Comparison of ENCODE assay signal across 14 cellular contexts in genomic region chr2:85344356-85344954, GRCh38. TPM values are rescaled to one million over a fixed set of nuclear protein-coding genes. Genes with fewer than 3 reads are reported as not detected.
A peak's percentile ranks its signal among the peaks of the same experiment; 100 is the strongest.
DNase-seq lines count a peak whose midpoint lies in the region; ATAC-seq and TF ChIP-seq lines count a peak whose summit lies in the region.
"Had no signal": no experiment of that assay in that cellular context is flagged by ENCODE, and none has a peak within 500 bp of the region (broad histone marks: within the 10 kb centered on the region; RNA-seq: fewer than 3 reads in every experiment).

No MANE protein-coding gene starts in this region.

- H3K14ac ChIP-seq in H9 (ENCODE audit: insufficient read depth, low read length), result no peak overlapping the region

- H4K8ac ChIP-seq in H9 (replicated peaks; ENCODE audit: insufficient read length, low read depth, low read length), result no peak overlapping the region

- no peaks in the 10 kb centered on the region for H4K20me1 ChIP-seq in H9 (ENCODE audit: control insufficient read depth, insufficient read depth, insufficient read length)

- H3K27ac ChIP-seq in H9 (ENCODE audit: insufficient read length, low read depth, low read length) (no peak overlapping the region), RWPE1 (peak overlapping the region; percentile 9; the same call in 1 of the 2 replicates), endodermal cell (ENCODE audit: low read depth, low read length) (no peak overlapping the region)
- H3K27ac ChIP-seq: HL-60 had no signal

- H3K9me3 ChIP-seq in H9 (ENCODE audit: control insufficient read depth, low read depth, low read length) (no peaks in the 10 kb centered on the region), endodermal cell (ENCODE audit: control insufficient read depth, low read length) (no peaks in the 10 kb centered on the region)

- H3K27ac Mint-ChIP-seq in H9, result peak overlapping the region in 2 of 3 experiments; percentile 23 to 27; a peak in 2 of 7 replicates
- H3K27ac Mint-ChIP-seq in endodermal cell, result peak overlapping the region; percentile 7
- peak overlapping the region; percentile 25 for H3K27ac Mint-ChIP-seq in stimulated activated naive B cell treated with anti-CD40 and anti-IgM and Interleukin-4, amounts not matched to agents 10 μg/mL and 1 μg/mL and 100 μg/mL, for 72 hours
- H3K27ac Mint-ChIP-seq in HFFc6, result no peak overlapping the region
- H3K27ac Mint-ChIP-seq: B cell; CD4-positive, alpha-beta T cell had no signal

- H3K9me3 Mint-ChIP-seq in H9 (no peaks in the 10 kb centered on the region), endodermal cell (no peaks in the 10 kb centered on the region), HFFc6 (no peaks in the 10 kb centered on the region)
- H3K9me3 Mint-ChIP-seq in stimulated activated naive B cell treated with anti-CD40 and anti-IgM and Interleukin-4, amounts not matched to agents 10 μg/mL and 1 μg/mL and 100 μg/mL, for 72 hours, result no peaks in the 10 kb centered on the region
- H3K9me3 Mint-ChIP-seq: CD4-positive, alpha-beta T cell had no signal

- H3T11ph ChIP-seq in H9 (ENCODE audit: low read length), result no peak overlapping the region

- H2AK5ac ChIP-seq in H9 (ENCODE audit: insufficient read length, low read length), result no peak overlapping the region

- H3K4me3 Mint-ChIP-seq in H9 (no peak overlapping the region), endodermal cell (no peak overlapping the region), HFFc6 (no peak overlapping the region)
- H3K4me3 Mint-ChIP-seq in stimulated activated naive B cell treated with anti-CD40 and anti-IgM and Interleukin-4, amounts not matched to agents 10 μg/mL and 1 μg/mL and 100 μg/mL, for 72 hours, result no peak overlapping the region
- H3K4me3 Mint-ChIP-seq: B cell; CD4-positive, alpha-beta T cell had no signal

- H3K4me1 ChIP-seq in H9 (ENCODE audit: insufficient read depth, low read length) (peaks cover 4% of the 10 kb centered on the region; the same call in 1 of the 2 replicates), endodermal cell (ENCODE audit: control insufficient read depth, insufficient read depth, low read length) (no peaks in the 10 kb centered on the region)

- H3K9ac ChIP-seq in H9 (ENCODE audit: extremely low read depth, insufficient read length, low read length), result no peak overlapping the region
- no peak overlapping the region for H3K9ac ChIP-seq in endodermal cell (ENCODE audit: extremely low read depth, low read length, poor library complexity, severe bottlenecking)

- H3K56ac ChIP-seq in H9 (ENCODE audit: insufficient read length, low read depth, low read length), result no peak overlapping the region

- peaks cover under 1% of the 10 kb centered on the region for H3K27me3 Mint-ChIP-seq in H9 (ENCODE audit: low read depth)
- H3K27me3 Mint-ChIP-seq in endodermal cell (ENCODE audit: insufficient read depth), result no peaks in the 10 kb centered on the region
- H3K27me3 Mint-ChIP-seq in stimulated activated naive B cell treated with anti-CD40 and anti-IgM and Interleukin-4, amounts not matched to agents 10 μg/mL and 1 μg/mL and 100 μg/mL, for 72 hours, result no peaks in the 10 kb centered on the region
- no peaks in the 10 kb centered on the region; the same call in 1 of the 2 replicates for H3K27me3 Mint-ChIP-seq in HFFc6 (ENCODE audit: insufficient read depth)
- H3K27me3 Mint-ChIP-seq: B cell; CD4-positive, alpha-beta T cell had no signal

- H3K36me3 Mint-ChIP-seq in H9 (ENCODE audit: insufficient read depth in 1 of 3, low read depth in 3 of 3) (peaks cover 4 to 40% (median 5%) of the 10 kb centered on the region in 3 experiments; a peak in 6 of 7 replicates), endodermal cell (ENCODE audit: low read depth) (peaks cover 32% of the 10 kb centered on the region), HFFc6 (ENCODE audit: low read depth) (peaks cover 12% of the 10 kb centered on the region)
- H3K36me3 Mint-ChIP-seq in stimulated activated naive B cell treated with anti-CD40 and anti-IgM and Interleukin-4, amounts not matched to agents 10 μg/mL and 1 μg/mL and 100 μg/mL, for 72 hours, result peaks cover 41 to 57% of the 10 kb centered on the region in 2 donors

- H2BK5ac ChIP-seq in H9 (ENCODE audit: insufficient read length, low read length), result no peak overlapping the region

- no peak overlapping the region for H2BK20ac ChIP-seq in H9 (ENCODE audit: low read depth, low read length, poor library complexity, severe bottlenecking)

- H3K4ac ChIP-seq in H9 (ENCODE audit: low read depth, low read length), result no peak overlapping the region

- no peak overlapping the region for H2BK15ac ChIP-seq in H9 (ENCODE audit: low read depth, low read length)

- no peak for ATAC-seq in stimulated activated naive B cell treated with anti-CD40 and anti-IgM and Interleukin-4, amounts not matched to agents 10 μg/mL and 1 μg/mL and 100 μg/mL, for 72 hours (replicated peaks)
- ATAC-seq in HG03469 (IDR thresholded peaks at IDR 0.05; ENCODE audit: unreplicated experiment), result no peak

- H3K4me1 Mint-ChIP-seq in H9 (peaks cover 6 to 9% of the 10 kb centered on the region in 2 experiments), endodermal cell (peaks cover 2% of the 10 kb centered on the region), HFFc6 (ENCODE audit: low read depth) (peaks cover 6% of the 10 kb centered on the region; the same call in 1 of the 2 replicates)
- H3K4me1 Mint-ChIP-seq in stimulated activated naive B cell treated with anti-CD40 and anti-IgM and Interleukin-4, amounts not matched to agents 10 μg/mL and 1 μg/mL and 100 μg/mL, for 72 hours, result no peaks in the 10 kb centered on the region
- H3K4me1 Mint-ChIP-seq: B cell had no signal

- H3K79me2 ChIP-seq in H9 (ENCODE audit: insufficient read depth, low read length), result no peaks in the 10 kb centered on the region

- no peak overlapping the region for H4K5ac ChIP-seq in H9 (ENCODE audit: insufficient read length, low read depth, low read length)

- CTCF ChIA-PET in RWPE1 (lab: Yijun Ruan, JAX), result no interaction called here

- H2BK12ac ChIP-seq in H9 (ENCODE audit: insufficient read length, low read depth, low read length), result no peak overlapping the region

- H3K27me3 ChIP-seq in H9 (ENCODE audit: insufficient read depth, low read length), result no peaks in the 10 kb centered on the region
- H3K27me3 ChIP-seq in endodermal cell (ENCODE audit: control insufficient read depth, insufficient read depth, low read length, poor library complexity, severe bottlenecking), result no peaks in the 10 kb centered on the region

- H3K4me3 ChIP-seq in endodermal cell (ENCODE audit: low read length) (no peak overlapping the region), foreskin fibroblast (ENCODE audit: low read depth in 1 of 2, low read length in 2 of 2) (no peak overlapping the region)

- H3K23ac ChIP-seq in H9 (ENCODE audit: insufficient read length, low read depth, low read length), result no peak overlapping the region

- H4K91ac ChIP-seq in H9 (ENCODE audit: insufficient read length, low read depth, low read length), result no peak overlapping the region

- H3K23me2 ChIP-seq in H9 (ENCODE audit: insufficient read length, low read depth, low read length, poor library complexity, severe bottlenecking), result no peaks in the 10 kb centered on the region

- no peak overlapping the region for H3K4me2 ChIP-seq in H9 (ENCODE audit: insufficient read depth, insufficient read length, low read length)

- POLR2A ChIA-PET in RWPE1 (lab: Yijun Ruan, JAX; ENCODE audit: low non-redundant PET), result no interaction called here

- no peak overlapping the region for H2BK120ac ChIP-seq in H9 (ENCODE audit: low read depth, low read length, poor library complexity, severe bottlenecking)

- no peak overlapping the region for H2AFZ ChIP-seq in H9 (ENCODE audit: low read length)

- TF ChIP-seq CTCF in H9 (conservative IDR thresholded peaks at IDR 0.05), result no peak
- no peak for TF ChIP-seq CTCF in RWPE1 (conservative IDR thresholded peaks at IDR 0.05; ENCODE audit: low read depth)
- no peak for TF ChIP-seq CTCF in endodermal cell (conservative IDR thresholded peaks at IDR 0.05)
- TF ChIP-seq CTCF in foreskin fibroblast (IDR thresholded peaks at IDR 0.05; ENCODE audit: low read depth, low read length), result no peak
- no peak for TF ChIP-seq CTCF in HFFc6 (IDR thresholded peaks at IDR 0.05)

- DNase-seq in H9, result no peak
- DNase-seq in RWPE1 (ENCODE audit: low spot score), result no peak
- no peak for DNase-seq in endodermal cell
- no peak for DNase-seq in stimulated activated naive B cell treated with anti-CD40 and anti-IgM and Interleukin-4, amounts not matched to agents 10 μg/mL and 1 μg/mL and 100 μg/mL, for 72 hours
- DNase-seq in foreskin fibroblast, result no peak
- DNase-seq in HFFc6, result no peak
- DNase-seq: C1 segment of cervical spinal cord; Calu3; CD4-positive, alpha-beta T cell; DMS 273 treated with DMSO at 0.1 percent for 48 hours; IMR-90 had no signal

- no peaks in the 10 kb centered on the region for H3K79me1 ChIP-seq in H9 (ENCODE audit: insufficient read depth, low read depth, low read length, poor library complexity, severe bottlenecking)

- peaks cover 8% of the 10 kb centered on the region for H3K36me3 ChIP-seq in endodermal cell (ENCODE audit: control insufficient read depth, insufficient read depth, low read length)

- no CpG with 5 or more reads among the region's 14 CpGs for WGBS in H9 (ENCODE audit: extremely low coverage, insufficient read length, low lambda C conversion rate)
- 88 to 92% methylated on average over 5 to 14 of the region's 14 CpGs for WGBS in endodermal cell (ENCODE audit: insufficient coverage in 1 of 2, insufficient read length in 1 of 2), 2 experiments

- H3K18ac ChIP-seq in H9 (ENCODE audit: insufficient read length, low read depth, low read length), result no peak overlapping the region

RNA-seq across cellular contexts. Expression of gene RETSAT, which starts 9.9 kb away (rescaled TPM):
- total RNA-seq in H9 (2021), result 14.7 and 16.7 TPM in 2 replicates
- total RNA-seq in endodermal cell, result 10 to 100 TPM; 12.7 to 19.7 TPM
- 11.9 TPM for polyA plus RNA-seq in endodermal cell (2013, experiment 1 of 2)
- 12.8 TPM for polyA plus RNA-seq in endodermal cell (2013, experiment 2 of 2)
- total RNA-seq in HFFc6 (2021; fragmentation: NEBNext Ultra II Directional; extraction: Animal tissue kit (Norgen Biotek cat#: 25700)), result 10 to 100 TPM; 36.3 to 50.4 (median 39.0) TPM

RNA-seq across cellular contexts. Expression of gene ELMOD3, which starts 10.1 kb away (rescaled TPM):
- total RNA-seq in H9 (2021) (7.4 and 7.6 TPM in 2 replicates), endodermal cell (10 to 100 TPM; 12.4 to 18.9 TPM)
- 19.1 TPM for polyA plus RNA-seq in endodermal cell (2013, experiment 1 of 2)
- 19.3 TPM for polyA plus RNA-seq in endodermal cell (2013, experiment 2 of 2)
- 10 to 100 TPM in 2 of 6 experiments, 1 to 10 TPM in 4; 7.0 to 10.9 (median 9.3) TPM for total RNA-seq in HFFc6 (2021; fragmentation: NEBNext Ultra II Directional; extraction: Animal tissue kit (Norgen Biotek cat#: 25700))

RNA-seq across cellular contexts. Expression of gene TGOLN2, which starts 16.7 kb away (rescaled TPM):
- total RNA-seq in H9 (2021) (47.7 and 47.8 TPM in 2 replicates), endodermal cell (10 to 100 TPM; 58.6 to 67.0 TPM)
- 46.4 TPM for polyA plus RNA-seq in endodermal cell (2013, experiment 1 of 2)
- polyA plus RNA-seq in endodermal cell (2013, experiment 2 of 2), result 44.3 TPM
- 100 to 1,000 TPM; 143 to 161 (median 150) TPM for total RNA-seq in HFFc6 (2021; fragmentation: NEBNext Ultra II Directional; extraction: Animal tissue kit (Norgen Biotek cat#: 25700))
